4 cellular contexts compared by ENCODE assay signal in genomic region chrX:2727264-2727663, GRCh38. TPM values are rescaled to one million over a fixed set of nuclear protein-coding genes. Genes with fewer than 3 reads are reported as not detected.
"Had no signal": no experiment of that assay in that cellular context is flagged by ENCODE, and none has a peak within 500 bp of the region (broad histone marks: within the 10 kb centered on the region; RNA-seq: fewer than 3 reads in every experiment).

No MANE protein-coding gene starts in this region.

RNA-seq across cellular contexts. Expression of gene XG, which starts 24.6 kb away (rescaled TPM):
- total RNA-seq: cerebellum, frontal cortex, glomerular endothelial cell had no signal
- polyA plus RNA-seq: naive thymus-derived CD4-positive, alpha-beta T cell had no signal
